ENCODE assay signal across 33 cellular contexts in the genomic region with DNA sequence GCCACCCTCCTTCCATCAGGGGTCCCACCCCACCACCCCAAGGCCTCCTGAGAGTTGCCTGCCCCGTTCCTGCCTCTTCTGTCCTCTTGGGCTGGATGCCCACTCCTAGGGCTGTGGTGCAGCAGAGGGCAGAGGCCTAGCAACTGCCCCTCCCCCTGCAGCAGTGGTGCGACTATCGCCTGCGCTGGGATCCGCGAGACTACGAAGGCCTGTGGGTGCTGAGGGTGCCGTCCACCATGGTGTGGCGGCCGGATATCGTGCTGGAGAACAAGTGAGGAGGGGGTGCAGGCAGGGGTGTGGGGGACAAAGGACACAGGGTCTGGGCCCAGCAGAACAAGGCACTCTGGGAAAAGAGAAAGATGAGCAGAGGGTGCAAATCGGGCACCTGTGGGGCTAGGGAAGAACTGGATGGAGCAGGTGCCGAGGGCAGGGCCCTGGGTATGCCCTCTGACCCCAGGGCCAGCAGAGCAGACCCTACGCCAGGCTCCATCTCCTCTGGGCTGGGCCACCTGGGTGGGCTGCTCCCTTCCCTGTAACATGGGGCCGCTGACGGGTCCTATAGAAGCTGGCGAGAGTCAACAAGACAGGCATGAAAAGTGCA. TPM values are rescaled to one million over a fixed set of nuclear protein-coding genes. Genes with fewer than 3 reads are reported as not detected.
DNase-seq lines count a peak whose midpoint lies in the region; ATAC-seq, FAIRE-seq and TF ChIP-seq lines count a peak whose summit lies in the region.
"Had no signal": no experiment of that assay in that cellular context is flagged by ENCODE, and none has a peak within 500 bp of the region (broad histone marks: within the 10 kb centered on the region; RNA-seq: fewer than 3 reads in every experiment).

No MANE protein-coding gene starts in this region.

- TF ChIP-seq POLR2A in K562 (conservative IDR thresholded peaks at IDR 0.05), result no peak
- TF ChIP-seq POLR2A in sigmoid colon (IDR thresholded peaks at IDR 0.05), result no peak
- no peak for TF ChIP-seq POLR2A in GM12892 (IDR thresholded peaks at IDR 0.05; ENCODE audit: low read depth, low read length)
- TF ChIP-seq POLR2A in prostate gland (IDR thresholded peaks at IDR 0.05), result no peak

- no peaks in the 10 kb centered on the region for H3K79me2 ChIP-seq in K562 (ENCODE audit: control insufficient read depth, insufficient read depth, low read length)
- H3K79me2 ChIP-seq: parathyroid adenoma had no signal

- TF ChIP-seq RAD21 in K562 (CRISPR knock-in tag; conservative IDR thresholded peaks at IDR 0.05 in 1 of 2, IDR thresholded peaks at IDR 0.05 in 1 of 2), result no peak

- H3K4me3 ChIP-seq in K562 (no peak overlapping the region), sigmoid colon (no peak overlapping the region), prostate gland (no peak overlapping the region)
- H3K4me3 ChIP-seq: BLaER1 treated with 17β-estradiol and CSF1 and Interleukin-3, amounts not matched to agents 10 nM and 100 nM; right lobe of liver had no signal

- no peaks in the 10 kb centered on the region for H3K9me3 ChIP-seq in K562 (replicated peaks; ENCODE audit: control insufficient read depth, insufficient read depth, low read depth, low read length)
- H3K9me3 ChIP-seq in sigmoid colon, result peaks cover 0 to 7% (median 0%) of the 10 kb centered on the region in 4 donors
- no peaks in the 10 kb centered on the region for H3K9me3 ChIP-seq in prostate gland
- H3K9me3 ChIP-seq: right lobe of liver had no signal

- no peaks in the 10 kb centered on the region for H3K36me3 ChIP-seq in K562 (ENCODE audit: control insufficient read depth, insufficient read depth, low read length)
- no peaks in the 10 kb centered on the region for H3K36me3 ChIP-seq in sigmoid colon
- no peaks in the 10 kb centered on the region for H3K36me3 ChIP-seq in prostate gland
- H3K36me3 ChIP-seq: right lobe of liver, WERI-Rb-1 had no signal

- FAIRE-seq in K562 (lab: Jason Lieb, UNC) (no peak), GM12892 (lab: Jason Lieb, UNC) (no peak)
- FAIRE-seq: astrocyte, urothelium cell line had no signal

- no peak for ATAC-seq in K562
- ATAC-seq: activated T-cell treated with anti-CD3 and anti-CD28 coated beads, Interleukin-2, amount 50 U/mL, for 4 hours; HCT116; stimulated activated effector memory CD8-positive, alpha-beta T cell treated with anti-CD3 and anti-CD28 coated beads, Interleukin-12 subunit alpha, Interleukin-12 subunit beta, amount 100 ng/mL, for 72 hours had no signal

- H3K4me1 ChIP-seq in K562 (replicated peaks in 1 of 2; ENCODE audit: control insufficient read depth in 2 of 2, insufficient read depth in 2 of 2, low read length in 2 of 2) (peaks cover 0 to 35% of the 10 kb centered on the region in 2 experiments; a peak in 2 of 5 replicates), sigmoid colon (no peaks in the 10 kb centered on the region), prostate gland (replicated peaks) (no peaks in the 10 kb centered on the region)
- H3K4me1 ChIP-seq: parathyroid adenoma, right lobe of liver had no signal

- BruUV-seq in K562 (replicated peaks; lab: Mats Ljungman, UMichigan), result no TSS peak

- TF ChIP-seq EP300 in K562 (IDR thresholded peaks at IDR 0.05; ENCODE audit: low read length) (no peak), sigmoid colon (IDR thresholded peaks at IDR 0.05) (no peak)

- H3K27me3 ChIP-seq in K562 (ENCODE audit: control insufficient read depth in 2 of 2, insufficient read depth in 2 of 2, low read length in 2 of 2) (no peaks in the 10 kb centered on the region), sigmoid colon (peaks cover 3 to 52% (median 35%) of the 10 kb centered on the region in 3 donors), prostate gland (replicated peaks; ENCODE audit: insufficient read depth) (no peaks in the 10 kb centered on the region)
- H3K27me3 ChIP-seq: BLaER1 treated with 17β-estradiol and CSF1 and Interleukin-3, amounts not matched to agents 10 nM and 100 nM; right lobe of liver had no signal

- no peaks in the 10 kb centered on the region for H3K9me1 ChIP-seq in K562 (ENCODE audit: control insufficient read depth, insufficient read depth, low read length)

- TF ChIP-seq CTCF in K562 (IDR thresholded peaks at IDR 0.05 in 2 of 3, conservative IDR thresholded peaks at IDR 0.05 in 1 of 3; ENCODE audit: insufficient read depth in 2 of 3, low read depth in 1 of 3, low read length in 3 of 3), result no peak
- no peak for TF ChIP-seq CTCF in sigmoid colon (IDR thresholded peaks at IDR 0.05)
- TF ChIP-seq CTCF in prostate gland (IDR thresholded peaks at IDR 0.05), result no peak

- no peaks in the 10 kb centered on the region for H4K20me1 ChIP-seq in K562 (replicated peaks; ENCODE audit: control insufficient read depth, insufficient read depth, low read length)

- no peak overlapping the region; a peak in 1 of 4 replicates for H3K9ac ChIP-seq in K562 (ENCODE audit: insufficient read depth in 1 of 2, low read depth in 2 of 2, low read length in 2 of 2)
- H3K9ac ChIP-seq: BLaER1 treated with 17β-estradiol and CSF1 and Interleukin-3, amounts not matched to agents 10 nM and 100 nM; parathyroid adenoma had no signal

- DNase-seq in activated CD4-positive, CD25-positive, alpha-beta regulatory T cell treated with anti-CD3 and anti-CD28 coated beads, Interleukin-2, amount 50 U/mL, for 72 hours, result peak; percentile 26
- no peak for DNase-seq in activated CD4-positive, CD25-positive, alpha-beta regulatory T cell (lab: John Stamatoyannopoulos, UW)
- DNase-seq in K562 (ENCODE audit: extremely low read depth in 1 of 4, low spot score in 3 of 4), result peak in 1 of 4 experiments; percentile 14
- DNase-seq in mesenteric fat pad (ENCODE audit: low spot score), result peak; percentile 83
- DNase-seq in sigmoid colon, result peak; percentile 56
- no peak for DNase-seq in GM12892 (ENCODE audit: insufficient read length)
- DNase-seq in HPDE6-E6E7 (ENCODE audit: extremely low spot score), result no peak
- DNase-seq in prostate gland (ENCODE audit: low spot score), result no peak
- DNase-seq: activated CD4-positive, alpha-beta T cell treated with anti-CD3 and anti-CD28 coated beads, Interleukin-2, amount 10 ng/mL, durations not matched to agents 24 days and 14 days; activated gamma-delta T cell treated with Interleukin-2 at 50 U/mL for 16 hours; activated naive CD8-positive, alpha-beta T cell treated with anti-CD3 and anti-CD28 coated beads, Interleukin-2, amount 50 U/mL, for 24 hours; activated T-cell treated with anti-CD3 and anti-CD28 coated beads, Interleukin-2, amount 50 U/mL, for 4 hours; DMS53; glutamatergic neuron; IMR-90; NCI-H446 treated with DMSO at 0.1 percent for 48 hours; NCI-H82; RPMI8226; stimulated activated CD4-positive, alpha-beta T cell treated with anti-CD3 and anti-CD28 coated beads, Interleukin-15, amount 100 ng/mL, for 24 hours; T-cell; WERI-Rb-1 had no signal

- H3K27ac ChIP-seq in K562 (ENCODE audit: extremely low read depth, low read depth, low read length), result no peak overlapping the region
- no peak overlapping the region for H3K27ac ChIP-seq in sigmoid colon
- H3K27ac ChIP-seq in prostate gland, result no peak overlapping the region
- H3K27ac ChIP-seq: 22Rv1, parathyroid adenoma, right lobe of liver had no signal

- in situ Hi-C loops in K562 (cut with MboI), result no loop called here

- no peak overlapping the region for H3K4me2 ChIP-seq in K562 (ENCODE audit: insufficient read depth, low read length)

- WGBS in K562 (ENCODE audit: insufficient coverage, low coverage, missing lambda C conversion rate), result 47% methylated on average over 8 of the region's 17 CpGs
- WGBS in sigmoid colon, 2 donors, result 70 to 85% methylated on average over 17 of the region's 17 CpGs
- 84% methylated on average over 17 of the region's 17 CpGs for WGBS in prostate gland

- intact Hi-C loops in K562 (cut with micrococcal nuclease) (no loop called here), sigmoid colon (cut with DNase I) (no loop called here), prostate gland (cut with DNase I) (no loop called here)

- no peak overlapping the region for H2AFZ ChIP-seq in K562 (ENCODE audit: low read depth, low read length)
- H2AFZ ChIP-seq: parathyroid adenoma had no signal

- POLR2A ChIA-PET in K562 (lab: Yijun Ruan, JAX), result interaction anchor here (1.2 kb wide), 1 partner anchor 76 kb away, joined by 3 read pairs; no protein-coding TSS in a partner anchor

- CTCF ChIA-PET in K562 (lab: Yijun Ruan, JAX; ENCODE audit: low intra/inter-chr PET ratio), result no interaction called here

RNA-seq across cellular contexts. Expression of a gene that starts 1.0 kb away (rescaled TPM):
- total RNA-seq in K562 (2011; cell fraction: chromatin; rRNA removed; ENCODE audit: low replicate concordance), result not detected in 2 replicates
- total RNA-seq in K562 (2011; cell fraction: nucleolus; rRNA removed), result not detected in 2 replicates
- not detected in 2 replicates for total RNA-seq in K562 (2011; cell fraction: nucleoplasm; rRNA removed)
- total RNA-seq in K562 (2014; rRNA removed), result not detected in 2 replicates
- total RNA-seq in K562 (2014; rRNA removed; fragmentation: Illumina TruSeq; extraction: Trizol), result not detected in 2 replicates
- total RNA-seq in K562 (2015; rRNA removed; fragmentation: Illumina TruSeq; extraction: Trizol), result not detected in 2 replicates
- not detected in 2 replicates for total RNA-seq in K562 (2021)
- polyA plus RNA-seq in K562 (2011; rRNA removed), result not detected in 2 replicates
- not detected in 2 replicates for polyA plus RNA-seq in K562 (2011; cell fraction: cytosol; rRNA removed)
- not detected in 2 replicates for polyA plus RNA-seq in K562 (2011; cell fraction: nucleus; rRNA removed)
- 0.07 TPM in 1 of 2 replicates, not detected in the other for polyA plus RNA-seq in K562 (2012)
- not detected in 2 replicates for polyA plus RNA-seq in K562 (2014; fragmentation: Illumina TruSeq; extraction: Trizol)
- polyA plus RNA-seq in K562 (2014; fragmentation: Nextera tagmentation; extraction: Ambion mirVana), result not detected
- polyA plus RNA-seq in K562 (2014; rRNA removed), result not detected in 2 replicates
- polyA minus RNA-seq in K562 (2011; rRNA and poly(A)+ RNA removed), result not detected in 2 replicates
- not detected in 2 replicates for polyA minus RNA-seq in K562 (2011; cell fraction: cytosol; rRNA and poly(A)+ RNA removed)
- not detected in 2 replicates for polyA minus RNA-seq in K562 (2011; cell fraction: nucleus; rRNA and poly(A)+ RNA removed)
- not detected for total RNA-seq in mesenteric fat pad
- total RNA-seq in sigmoid colon, result not detected
- polyA plus RNA-seq in sigmoid colon, result not detected
- polyA plus RNA-seq in GM12892 (2012; ENCODE audit: missing spikeins), result not detected
- not detected for total RNA-seq in prostate gland
- total RNA-seq: activated CD4-positive, alpha-beta T cell treated with anti-CD3 and anti-CD28 coated beads, Interleukin-2, amount 10 ng/mL, durations not matched to agents 24 days and 14 days; activated T-cell treated with anti-CD3 and anti-CD28 coated beads, Interleukin-2, amount 50 U/mL, for 4 hours; astrocyte; G401; IMR-90; lower leg skin; mononuclear cell; right lobe of liver; T-cell had no signal
- polyA plus RNA-seq: IMR-90, neural cell had no signal

RNA-seq across cellular contexts. Expression of a gene that starts 9.8 kb away (rescaled TPM):
- 21.5 and 44.0 TPM in 2 replicates for total RNA-seq in K562 (2011; cell fraction: chromatin; rRNA removed; ENCODE audit: low replicate concordance)
- 17.1 and 20.8 TPM in 2 replicates for total RNA-seq in K562 (2011; cell fraction: nucleolus; rRNA removed)
- total RNA-seq in K562 (2011; cell fraction: nucleoplasm; rRNA removed), result 17.3 and 24.3 TPM in 2 replicates
- total RNA-seq in K562 (2014; rRNA removed) (5.4 and 6.4 TPM in 2 replicates), K562 (2014; rRNA removed; fragmentation: Illumina TruSeq; extraction: Trizol) (7.7 and 8.9 TPM in 2 replicates), K562 (2015; rRNA removed; fragmentation: Illumina TruSeq; extraction: Trizol) (6.3 and 6.4 TPM in 2 replicates), K562 (2021) (7.0 and 7.1 TPM in 2 replicates), mesenteric fat pad (2.2 TPM), sigmoid colon (1 to 10 TPM; 2.1 to 4.2 (median 3.1) TPM), prostate gland (1 to 10 TPM; 2.6 to 4.9 TPM)
- polyA plus RNA-seq in K562 (2011; rRNA removed) (9.8 TPM in 2 replicates), K562 (2014; fragmentation: Illumina TruSeq; extraction: Trizol) (6.6 and 7.0 TPM in 2 replicates), K562 (2014; fragmentation: Nextera tagmentation; extraction: Ambion mirVana) (1 to 10 TPM; 2.0 to 5.4 TPM), K562 (2014; rRNA removed) (9.0 and 10.1 TPM in 2 replicates), sigmoid colon (1 to 10 TPM in 1 of 3 donors, under 1 TPM in 2; 0.23 to 3.4 (median 0.60) TPM)
- polyA plus RNA-seq in K562 (2011; cell fraction: cytosol; rRNA removed), result 3.9 and 7.2 TPM in 2 replicates
- 22.4 and 25.0 TPM in 2 replicates for polyA plus RNA-seq in K562 (2011; cell fraction: nucleus; rRNA removed)
- polyA plus RNA-seq in K562 (2012), result 3.9 and 7.4 TPM in 2 replicates
- polyA minus RNA-seq in K562 (2011; rRNA and poly(A)+ RNA removed), result 10.9 and 13.6 TPM in 2 replicates
- 3.1 and 3.2 TPM in 2 replicates for polyA minus RNA-seq in K562 (2011; cell fraction: cytosol; rRNA and poly(A)+ RNA removed)
- polyA minus RNA-seq in K562 (2011; cell fraction: nucleus; rRNA and poly(A)+ RNA removed), result 16.4 and 27.3 TPM in 2 replicates
- polyA plus RNA-seq in GM12892 (2012; ENCODE audit: missing spikeins), result 3.0 TPM

RNA-seq across cellular contexts. Expression of a gene that starts 9.9 kb away (rescaled TPM):
- 27.4 and 63.2 TPM in 2 replicates for total RNA-seq in K562 (2011; cell fraction: chromatin; rRNA removed; ENCODE audit: low replicate concordance)
- total RNA-seq in K562 (2011; cell fraction: nucleolus; rRNA removed), result 23.7 and 30.0 TPM in 2 replicates
- total RNA-seq in K562 (2011; cell fraction: nucleoplasm; rRNA removed), result 38.7 and 47.6 TPM in 2 replicates
- total RNA-seq in K562 (2014; rRNA removed) (63.5 and 82.7 TPM in 2 replicates), K562 (2014; rRNA removed; fragmentation: Illumina TruSeq; extraction: Trizol) (81.0 and 96.4 TPM in 2 replicates), K562 (2015; rRNA removed; fragmentation: Illumina TruSeq; extraction: Trizol) (89.7 and 104 TPM in 2 replicates), K562 (2021) (51.3 and 53.9 TPM in 2 replicates), mesenteric fat pad (46.9 TPM), sigmoid colon (10 to 100 TPM; 42.5 to 55.1 (median 48.4) TPM), prostate gland (10 to 100 TPM; 39.2 to 40.6 TPM)
- polyA plus RNA-seq in K562 (2011; rRNA removed) (17.8 and 33.9 TPM in 2 replicates), K562 (2014; fragmentation: Illumina TruSeq; extraction: Trizol) (85.4 and 89.1 TPM in 2 replicates), K562 (2014; fragmentation: Nextera tagmentation; extraction: Ambion mirVana) (100 to 1,000 TPM in 1 of 2 experiments, 10 to 100 TPM in 1; 77.5 to 169 TPM), K562 (2014; rRNA removed) (49.3 and 54.4 TPM in 2 replicates), sigmoid colon (100 to 1,000 TPM in 1 of 3 donors, 10 to 100 TPM in 2; 85.5 to 131 (median 98.5) TPM)
- polyA plus RNA-seq in K562 (2011; cell fraction: cytosol; rRNA removed), result 23.0 and 25.1 TPM in 2 replicates
- polyA plus RNA-seq in K562 (2011; cell fraction: nucleus; rRNA removed), result 35.6 and 40.4 TPM in 2 replicates
- 41.0 and 76.0 TPM in 2 replicates for polyA plus RNA-seq in K562 (2012)
- 19.9 and 20.6 TPM in 2 replicates for polyA minus RNA-seq in K562 (2011; rRNA and poly(A)+ RNA removed)
- polyA minus RNA-seq in K562 (2011; cell fraction: cytosol; rRNA and poly(A)+ RNA removed), result 8.9 and 12.3 TPM in 2 replicates
- 11.4 and 28.1 TPM in 2 replicates for polyA minus RNA-seq in K562 (2011; cell fraction: nucleus; rRNA and poly(A)+ RNA removed)
- 80.5 TPM for polyA plus RNA-seq in GM12892 (2012; ENCODE audit: missing spikeins)

RNA-seq across cellular contexts. Expression of a gene that starts 14.6 kb away (rescaled TPM):
- not detected in 2 replicates for total RNA-seq in K562 (2011; cell fraction: chromatin; rRNA removed; ENCODE audit: low replicate concordance)
- not detected in 2 replicates for total RNA-seq in K562 (2011; cell fraction: nucleolus; rRNA removed)
- total RNA-seq in K562 (2011; cell fraction: nucleoplasm; rRNA removed), result not detected in 2 replicates
- total RNA-seq in K562 (2014; rRNA removed), result not detected in 2 replicates
- total RNA-seq in K562 (2014; rRNA removed; fragmentation: Illumina TruSeq; extraction: Trizol), result not detected in 2 replicates
- total RNA-seq in K562 (2015; rRNA removed; fragmentation: Illumina TruSeq; extraction: Trizol), result not detected in 2 replicates
- not detected in 2 replicates for total RNA-seq in K562 (2021)
- not detected in 2 replicates for polyA plus RNA-seq in K562 (2011; rRNA removed)
- not detected in 2 replicates for polyA plus RNA-seq in K562 (2011; cell fraction: cytosol; rRNA removed)
- not detected in 2 replicates for polyA plus RNA-seq in K562 (2011; cell fraction: nucleus; rRNA removed)
- not detected in 2 replicates for polyA plus RNA-seq in K562 (2012)
- not detected in 2 replicates for polyA plus RNA-seq in K562 (2014; fragmentation: Illumina TruSeq; extraction: Trizol)
- not detected for polyA plus RNA-seq in K562 (2014; fragmentation: Nextera tagmentation; extraction: Ambion mirVana)
- not detected in 2 replicates for polyA plus RNA-seq in K562 (2014; rRNA removed)
- not detected in 2 replicates for polyA minus RNA-seq in K562 (2011; rRNA and poly(A)+ RNA removed)
- not detected in 2 replicates for polyA minus RNA-seq in K562 (2011; cell fraction: cytosol; rRNA and poly(A)+ RNA removed)
- polyA minus RNA-seq in K562 (2011; cell fraction: nucleus; rRNA and poly(A)+ RNA removed), result not detected in 2 replicates
- not detected for total RNA-seq in mesenteric fat pad
- total RNA-seq in sigmoid colon, result not detected
- not detected for polyA plus RNA-seq in sigmoid colon
- polyA plus RNA-seq in GM12892 (2012; ENCODE audit: missing spikeins), result not detected
- 1 to 10 TPM in 1 of 2 donors, under 1 TPM in 1; 0.34 to 1.4 TPM for total RNA-seq in prostate gland
- total RNA-seq: activated CD4-positive, alpha-beta T cell treated with anti-CD3 and anti-CD28 coated beads, Interleukin-2, amount 10 ng/mL, durations not matched to agents 24 days and 14 days; activated T-cell treated with anti-CD3 and anti-CD28 coated beads, Interleukin-2, amount 50 U/mL, for 4 hours; astrocyte; G401; IMR-90; lower leg skin; mononuclear cell; right lobe of liver; T-cell had no signal
- polyA plus RNA-seq: IMR-90, neural cell had no signal

RNA-seq across cellular contexts. Expression of a gene that starts 20.4 kb away (rescaled TPM):
- not detected in 2 replicates for total RNA-seq in K562 (2011; cell fraction: chromatin; rRNA removed; ENCODE audit: low replicate concordance)
- total RNA-seq in K562 (2011; cell fraction: nucleolus; rRNA removed), result not detected in 2 replicates
- total RNA-seq in K562 (2011; cell fraction: nucleoplasm; rRNA removed), result not detected in 2 replicates
- total RNA-seq in K562 (2014; rRNA removed) (not detected in 2 replicates), K562 (2014; rRNA removed; fragmentation: Illumina TruSeq; extraction: Trizol) (not detected in 2 replicates), K562 (2015; rRNA removed; fragmentation: Illumina TruSeq; extraction: Trizol) (not detected in 2 replicates), K562 (2021) (not detected in 2 replicates), mesenteric fat pad (not detected), sigmoid colon (not detected), prostate gland (not detected)
- polyA plus RNA-seq in K562 (2011; rRNA removed) (not detected in 2 replicates), K562 (2014; fragmentation: Illumina TruSeq; extraction: Trizol) (not detected in 2 replicates), K562 (2014; fragmentation: Nextera tagmentation; extraction: Ambion mirVana) (not detected), K562 (2014; rRNA removed) (not detected in 2 replicates), sigmoid colon (not detected)
- polyA plus RNA-seq in K562 (2011; cell fraction: cytosol; rRNA removed), result not detected in 2 replicates
- not detected in 2 replicates for polyA plus RNA-seq in K562 (2011; cell fraction: nucleus; rRNA removed)
- polyA plus RNA-seq in K562 (2012), result not detected in 2 replicates
- not detected in 2 replicates for polyA minus RNA-seq in K562 (2011; rRNA and poly(A)+ RNA removed)
- polyA minus RNA-seq in K562 (2011; cell fraction: cytosol; rRNA and poly(A)+ RNA removed), result not detected in 2 replicates
- polyA minus RNA-seq in K562 (2011; cell fraction: nucleus; rRNA and poly(A)+ RNA removed), result not detected in 2 replicates
- polyA plus RNA-seq in GM12892 (2012; ENCODE audit: missing spikeins), result not detected
- total RNA-seq: activated CD4-positive, alpha-beta T cell treated with anti-CD3 and anti-CD28 coated beads, Interleukin-2, amount 10 ng/mL, durations not matched to agents 24 days and 14 days; activated T-cell treated with anti-CD3 and anti-CD28 coated beads, Interleukin-2, amount 50 U/mL, for 4 hours; astrocyte; G401; IMR-90; lower leg skin; mononuclear cell; T-cell had no signal
- polyA plus RNA-seq: IMR-90 had no signal

Comparison
In these comparisons a context has a peak if more than half of its experiments do, and no peak if none do; other contexts are left out.
1. DNase-seq: peak in activated CD4-positive, CD25-positive, alpha-beta regulatory T cell treated with anti-CD3 and anti-CD28 coated beads, Interleukin-2, amount 50 U/mL, for 72 hours (single experiment), mesenteric fat pad (single experiment) and sigmoid colon (single experiment); none in activated CD4-positive, CD25-positive, alpha-beta regulatory T cell (0 of 4), GM12892 (single experiment), HPDE6-E6E7 (single experiment) and prostate gland (single experiment).